ENCODE assay signal across 8 cellular contexts in genomic region chr2:37570773-37571570, GRCh38.
DNase-seq lines count a peak whose midpoint lies in the region; ATAC-seq, FAIRE-seq and TF ChIP-seq lines count a peak whose summit lies in the region.

No MANE protein-coding gene starts in this region.

- TF ChIP-seq RAD21 in K562 (CRISPR knock-in tag; conservative IDR thresholded peaks at IDR 0.05 in 1 of 2, IDR thresholded peaks at IDR 0.05 in 1 of 2) = no peak

- H3K9me1 ChIP-seq in K562 (ENCODE audit: control insufficient read depth, insufficient read depth, low read length) = no peaks in the 10 kb centered on the region

- H4K20me1 ChIP-seq in K562 (replicated peaks; ENCODE audit: control insufficient read depth, insufficient read depth, low read length) = no peaks in the 10 kb centered on the region

- H3K36me3 ChIP-seq in K562 (ENCODE audit: control insufficient read depth, insufficient read depth, low read length) = peaks cover 9% of the 10 kb centered on the region; the same call in 2 of the 3 replicates

- TF ChIP-seq EP300 in K562 (IDR thresholded peaks at IDR 0.05; ENCODE audit: low read length) = no peak

- CTCF ChIA-PET in K562 (lab: Yijun Ruan, JAX; ENCODE audit: low intra/inter-chr PET ratio) = no interaction called here

- BruUV-seq in K562 (replicated peaks; lab: Mats Ljungman, UMichigan) = no TSS peak

- in situ Hi-C loops in K562 (cut with MboI) = no loop called here

- H3K27me3 ChIP-seq in K562 (ENCODE audit: control insufficient read depth in 2 of 2, insufficient read depth in 2 of 2, low read length in 2 of 2) = no peaks in the 10 kb centered on the region

- H3K4me3 ChIP-seq in AG10803 (ENCODE audit: low read length) (no peak overlapping the region), K562 (no peak overlapping the region)

- no peak for TF ChIP-seq CTCF in AG10803 (conservative IDR thresholded peaks at IDR 0.05; ENCODE audit: low read length)
- TF ChIP-seq CTCF in K562 (IDR thresholded peaks at IDR 0.05 in 2 of 3, conservative IDR thresholded peaks at IDR 0.05 in 1 of 3; ENCODE audit: insufficient read depth in 2 of 3, low read depth in 1 of 3, low read length in 3 of 3) = no peak

- intact Hi-C loops in K562 (cut with micrococcal nuclease) = no loop called here

- peak; percentile 88 for DNase-seq in AG10803 (ENCODE audit: low read depth)
- DNase-seq in GM19239 (ENCODE audit: insufficient read length, low spot score) = no peak
- DNase-seq in K562 (ENCODE audit: extremely low read depth in 1 of 4, low spot score in 3 of 4) = peak in 1 of 4 experiments; percentile 36
- peak; percentile 83 for DNase-seq in renal cortical epithelial cell (ENCODE audit: low read depth)
- no peak for DNase-seq in NAMALWA (ENCODE audit: low spot score)
- DNase-seq in HuH-7 (ENCODE audit: low spot score) = no peak
- no peak for DNase-seq in DMS53 (lab: John Stamatoyannopoulos, UW)

- H3K27ac ChIP-seq in K562 (ENCODE audit: extremely low read depth, low read depth, low read length) = no peak overlapping the region

- peaks cover 0 to 7% of the 10 kb centered on the region in 2 experiments; a peak in 2 of 5 replicates for H3K4me1 ChIP-seq in K562 (replicated peaks in 1 of 2; ENCODE audit: control insufficient read depth in 2 of 2, insufficient read depth in 2 of 2, low read length in 2 of 2)

- 45% methylated on average over 6 of the region's 6 CpGs for WGBS in K562 (ENCODE audit: insufficient coverage, low coverage, missing lambda C conversion rate)

- no peaks in the 10 kb centered on the region for H3K9me3 ChIP-seq in K562 (replicated peaks; ENCODE audit: control insufficient read depth, insufficient read depth, low read depth, low read length)

- POLR2A ChIA-PET in K562 (lab: Yijun Ruan, JAX) = no interaction called here

- H3K9ac ChIP-seq in K562 (ENCODE audit: insufficient read depth in 1 of 2, low read depth in 2 of 2, low read length in 2 of 2) = no peak overlapping the region

- peak overlapping the region; percentile 49; the same call in 1 of the 2 replicates for H2AFZ ChIP-seq in K562 (ENCODE audit: low read depth, low read length)

- H3K4me2 ChIP-seq in K562 (ENCODE audit: insufficient read depth, low read length) = no peak overlapping the region

- no peak for TF ChIP-seq POLR2A in K562 (conservative IDR thresholded peaks at IDR 0.05)

- ATAC-seq in HG03175 (IDR thresholded peaks at IDR 0.05; ENCODE audit: unreplicated experiment) = peak; percentile 85
- ATAC-seq in K562 = peak; percentile 18; the same call in 2 of the 3 replicates

- peaks cover 8% of the 10 kb centered on the region; the same call in 1 of the 3 replicates for H3K79me2 ChIP-seq in K562 (ENCODE audit: control insufficient read depth, insufficient read depth, low read length)

- peak; percentile 93 for FAIRE-seq in GM19239 (lab: Jason Lieb, UNC)
- peak; percentile 61 for FAIRE-seq in K562 (lab: Jason Lieb, UNC)

TF ChIP-seq in K562, 482 proteins besides CTCF, POLR2A, EP300 and RAD21:
- TF ChIP-seq SIN3A (IDR thresholded peaks at IDR 0.05; ENCODE audit: borderline replicate concordance in 2 of 2, control insufficient read depth in 1 of 2, low read depth in 2 of 2, low read length in 2 of 2) = 0 out of 4 replicates have a peak, but pooled peaks of 1 of the 2 experiments have one; percentile 24
- no peak for TF ChIP-seq ZKSCAN8 (CRISPR knock-in tag; IDR thresholded peaks at IDR 0.05)
- TF ChIP-seq TCFL5 (CRISPR knock-in tag; conservative IDR thresholded peaks at IDR 0.05) = no peak
- TF ChIP-seq, protein P1, sequence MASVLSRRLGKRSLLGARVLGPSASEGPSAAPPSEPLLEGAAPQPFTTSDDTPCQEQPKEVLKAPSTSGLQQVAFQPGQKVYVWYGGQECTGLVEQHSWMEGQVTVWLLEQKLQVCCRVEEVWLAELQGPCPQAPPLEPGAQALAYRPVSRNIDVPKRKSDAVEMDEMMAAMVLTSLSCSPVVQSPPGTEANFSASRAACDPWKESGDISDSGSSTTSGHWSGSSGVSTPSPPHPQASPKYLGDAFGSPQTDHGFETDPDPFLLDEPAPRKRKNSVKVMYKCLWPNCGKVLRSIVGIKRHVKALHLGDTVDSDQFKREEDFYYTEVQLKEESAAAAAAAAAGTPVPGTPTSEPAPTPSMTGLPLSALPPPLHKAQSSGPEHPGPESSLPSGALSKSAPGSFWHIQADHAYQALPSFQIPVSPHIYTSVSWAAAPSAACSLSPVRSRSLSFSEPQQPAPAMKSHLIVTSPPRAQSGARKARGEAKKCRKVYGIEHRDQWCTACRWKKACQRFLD (CRISPR knock-in tag; IDR thresholded peaks at IDR 0.05) = 0 out of 2 replicates have a peak, but pooled peaks have one; percentile 20
- TF ChIP-seq PKNOX1 (IDR thresholded peaks at IDR 0.05) = peak; percentile 53; the same call in 1 of the 2 replicates
- peak; percentile 28; the same call in 1 of the 2 replicates for TF ChIP-seq RFX1 (IDR thresholded peaks at IDR 0.05)
- TF ChIP-seq, protein P2, sequence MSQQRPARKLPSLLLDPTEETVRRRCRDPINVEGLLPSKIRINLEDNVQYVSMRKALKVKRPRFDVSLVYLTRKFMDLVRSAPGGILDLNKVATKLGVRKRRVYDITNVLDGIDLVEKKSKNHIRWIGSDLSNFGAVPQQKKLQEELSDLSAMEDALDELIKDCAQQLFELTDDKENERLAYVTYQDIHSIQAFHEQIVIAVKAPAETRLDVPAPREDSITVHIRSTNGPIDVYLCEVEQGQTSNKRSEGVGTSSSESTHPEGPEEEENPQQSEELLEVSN (IDR thresholded peaks at IDR 0.05; ENCODE audit: borderline replicate concordance in 1 of 2, extremely low read depth in 1 of 2, insufficient read depth in 1 of 2, insufficient read length in 1 of 2, low read depth in 1 of 2, low read length in 1 of 2, poor library complexity in 1 of 2, severe bottlenecking in 1 of 2) = peak in 1 of 2 experiments; percentile 15
- no peak for TF ChIP-seq RBM34 (IDR thresholded peaks at IDR 0.05; ENCODE audit: borderline replicate concordance, insufficient read depth, low read length)
- no peak for TF ChIP-seq PBX2 (CRISPR knock-in tag; IDR thresholded peaks at IDR 0.05; ENCODE audit: low read depth)
- TF ChIP-seq PBX2 (tag; conservative IDR thresholded peaks at IDR 0.05; ENCODE audit: low read depth) = 0 out of 2 replicates have a peak, but pooled peaks have one; percentile 6
- no peak for TF ChIP-seq ZNF764 (CRISPR knock-in tag; IDR thresholded peaks at IDR 0.05; ENCODE audit: low read depth)

Comparison
In these comparisons a context has a peak if more than half of its experiments do, and no peak if none do; other contexts are left out.
1. DNase-seq: peak in AG10803 (single experiment) and renal cortical epithelial cell (single experiment); none in GM19239 (single experiment), NAMALWA (single experiment), HuH-7 (single experiment) and DMS53 (single experiment).